40 cellular contexts compared by ENCODE assay signal in the genomic region with DNA sequence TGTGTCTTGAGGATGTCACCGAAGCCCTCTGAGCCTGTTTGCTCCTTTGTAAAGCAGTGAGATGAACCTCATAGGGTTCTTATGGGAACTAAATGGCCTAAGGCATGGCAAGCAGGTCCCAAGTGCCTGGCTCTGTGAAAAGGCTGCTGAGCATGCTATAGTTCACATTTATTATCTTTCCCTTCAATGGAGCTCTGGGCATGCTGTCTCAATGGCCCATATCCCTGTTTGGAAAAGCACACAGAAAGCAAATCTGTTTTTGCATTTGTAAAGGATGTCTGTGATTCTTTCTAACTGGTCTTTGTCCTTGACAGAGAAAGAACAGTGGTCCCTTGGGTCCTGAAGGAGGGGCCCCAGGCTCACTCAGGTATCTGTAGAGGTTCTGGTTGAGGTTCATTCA. TPM values are rescaled to one million over a fixed set of nuclear protein-coding genes. Genes with fewer than 3 reads are reported as not detected.
"Had no signal": no experiment of that assay in that cellular context is flagged by ENCODE, and none has a peak within 500 bp of the region (broad histone marks: within the 10 kb centered on the region; RNA-seq: fewer than 3 reads in every experiment).

No MANE protein-coding gene starts in this region.

- DNase-seq: activated effector memory CD4-positive, alpha-beta T cell treated with anti-CD3 and anti-CD28 coated beads, Interleukin-2, amount 50 U/mL, for 16 hours; activated effector memory CD4-positive, alpha-beta T cell treated with Interleukin-2 at 50 U/mL for 16 hours; activated gamma-delta T cell; activated gamma-delta T cell treated with Interleukin-2 at 50 U/mL for 16 hours; activated naive CD4-positive, alpha-beta T cell; activated naive CD4-positive, alpha-beta T cell treated with anti-CD3 and anti-CD28 coated beads for 36 hours; activated naive CD4-positive, alpha-beta T cell treated with anti-CD3 and anti-CD28 coated beads, Interleukin-2, amount 10 ng/mL, durations not matched to agents 7 days and 5 days; activated naive CD4-positive, alpha-beta T cell treated with anti-CD3 and anti-CD28 coated beads, Interleukin-2, amount 50 U/mL, for 16 hours; activated naive CD4-positive, alpha-beta T cell treated with Interleukin-2 at 50 U/mL for 16 hours; activated naive CD8-positive, alpha-beta T cell treated with anti-CD3 and anti-CD28 coated beads for 36 hours; activated naive CD8-positive, alpha-beta T cell treated with anti-CD3 and anti-CD28 coated beads, Interleukin-2, amount 10 ng/mL, durations not matched to agents 7 days and 5 days; activated naive CD8-positive, alpha-beta T cell treated with anti-CD3 and anti-CD28 coated beads, Interleukin-2, amount 50 U/mL, for 24 hours; activated T-cell treated with anti-CD3 and anti-CD28 coated beads for 4 hours; activated T-cell treated with anti-CD3 and anti-CD28 coated beads, Interleukin-2, amount 50 U/mL, for 1 hour; activated T-cell treated with anti-CD3 and anti-CD28 coated beads, Interleukin-2, amount 50 U/mL, for 24 hours; activated T-cell treated with anti-CD3 and anti-CD28 coated beads, Interleukin-2, amount 50 U/mL, for 4 hours; activated T-cell treated with anti-CD3 and anti-CD28 coated beads, Interleukin-2, amount 50 U/mL, for 48 hours; activated T-cell treated with anti-CD3 and anti-CD28 coated beads, Interleukin-2, amount 50 U/mL, for 72 hours; adrenal gland; amniotic stem cell; amygdala; anterior cingulate cortex; aorta; body of pancreas; brain microvascular endothelial cell; caudate nucleus; central memory CD4-positive, alpha-beta T cell; cerebellar nuclear complex had no signal

- H3K27me3 ChIP-seq: adrenal gland, ascending aorta, body of pancreas, brain microvascular endothelial cell, breast epithelium, cardiac muscle cell had no signal

- ATAC-seq: activated naive CD4-positive, alpha-beta T cell treated with anti-CD3 and anti-CD28 coated beads, Interleukin-2, amount 50 U/mL, for 72 hours; activated naive CD8-positive, alpha-beta T cell treated with anti-CD3 and anti-CD28 coated beads, Interleukin-2, amount 50 U/mL, for 24 hours; activated T-cell treated with anti-CD3 and anti-CD28 coated beads, Interleukin-2, amount 50 U/mL, for 4 hours; activated T-cell treated with anti-CD3 and anti-CD28 coated beads, Interleukin-2, amount 50 U/mL, for 72 hours; activated T-helper 17 cell treated with anti-CD3 and anti-CD28 coated beads, Interleukin-2, amount 50 U/mL, for 72 hours; body of pancreas had no signal

- H3K4me1 ChIP-seq: adrenal gland, ascending aorta, body of pancreas, breast epithelium had no signal

- H3K9me3 ChIP-seq: adrenal gland, ascending aorta, body of pancreas, breast epithelium had no signal

- H3K27ac ChIP-seq: adrenal gland, ascending aorta, body of pancreas, brain microvascular endothelial cell, breast epithelium, cardiac muscle cell had no signal

- FAIRE-seq: astrocyte, bronchial epithelial cell had no signal

- H3K4me3 ChIP-seq: adrenal gland, ascending aorta, body of pancreas, breast epithelium, cardiac muscle cell had no signal

RNA-seq across cellular contexts. Expression of a gene that starts 28.0 kb away (rescaled TPM):
- total RNA-seq: activated naive CD4-positive, alpha-beta T cell treated with anti-CD3 and anti-CD28 coated beads for 36 hours; activated naive CD4-positive, alpha-beta T cell treated with anti-CD3 and anti-CD28 coated beads, Interleukin-2, amount 50 U/mL, for 72 hours; activated naive CD8-positive, alpha-beta T cell treated with anti-CD3 and anti-CD28 coated beads for 36 hours; activated naive CD8-positive, alpha-beta T cell treated with anti-CD3 and anti-CD28 coated beads, Interleukin-2, amount 10 ng/mL, durations not matched to agents 7 days and 5 days; activated T-cell treated with anti-CD3 and anti-CD28 coated beads, Interleukin-2, amount 50 U/mL, for 4 hours; activated T-cell treated with anti-CD3 and anti-CD28 coated beads, Interleukin-2, amount 50 U/mL, for 72 hours; activated T-helper 1 cell treated with anti-CD3 and anti-CD28 coated beads, Interleukin-12 subunit alpha, Interleukin-12 subunit beta, Interleukin-2, Interleukin-4 antibody, amounts not matched to agents 30 ng/mL and 10 ng/mL and 1 ng/mL, durations not matched to agents 14 hours and 24 hours and 36 hours; activated T-helper 17 cell treated with anti-CD3 and anti-CD28 coated beads, Interleukin-2, amount 50 U/mL, for 72 hours; activated T-helper 2 cell treated with anti-CD3 and anti-CD28 coated beads, Interferon-gamma antibody, Interleukin-2, Interleukin-4, amounts not matched to agents 10 μg/mL and 5 μg/mL and 100 μg/mL, durations not matched to agents 14 hours and 24 hours and 36 hours; adrenal gland; aorta; ascending aorta; astrocyte; body of pancreas; breast epithelium; bronchial epithelial cell; cardiac muscle cell; cardiac septum; cerebellum had no signal
- polyA plus RNA-seq: adipose tissue, adrenal gland, aorta, cardiac muscle cell had no signal
